ENCODE assay signal across 8 cellular contexts in the genomic region with DNA sequence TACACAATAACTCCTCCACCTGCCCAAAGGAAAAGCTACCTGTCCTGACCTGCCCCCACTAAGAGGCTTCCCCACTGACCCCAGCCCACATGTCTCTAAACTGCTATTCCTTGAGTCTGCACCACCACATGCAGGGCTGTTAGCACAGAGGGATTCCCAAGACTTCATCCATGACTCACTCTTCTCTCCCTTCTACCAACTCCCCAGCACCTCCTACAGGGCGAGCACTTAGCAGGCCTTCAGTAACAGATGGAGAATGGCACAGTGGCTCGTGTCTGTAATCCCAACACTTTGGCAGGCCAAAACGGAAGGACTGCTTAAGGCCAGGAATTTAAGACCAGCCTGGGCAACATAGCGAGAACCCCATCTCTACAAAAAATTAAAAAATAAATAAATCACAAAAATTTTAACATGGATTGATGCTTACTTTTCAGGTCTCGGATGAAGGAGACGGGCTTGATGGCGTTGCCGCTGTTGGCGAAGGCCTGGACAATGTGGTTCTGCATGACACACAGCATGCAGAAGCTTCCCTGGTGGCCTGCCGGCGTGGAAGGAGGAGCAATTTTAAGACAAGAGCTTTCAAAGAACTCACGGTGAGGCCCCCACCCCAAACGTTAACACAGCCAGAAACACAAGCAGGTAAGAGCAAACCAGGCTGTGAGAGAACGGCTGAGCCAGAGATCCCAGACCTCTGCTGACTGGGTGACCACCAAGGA. TPM values are rescaled to one million over a fixed set of nuclear protein-coding genes. Genes with fewer than 3 reads are reported as not detected.
DNase-seq lines count a peak whose midpoint lies in the region; ATAC-seq and TF ChIP-seq lines count a peak whose summit lies in the region.

No MANE protein-coding gene starts in this region.

- TF ChIP-seq EP300 in SK-N-SH (IDR thresholded peaks at IDR 0.05; ENCODE audit: borderline replicate concordance in 1 of 2, low read depth in 1 of 2, low read length in 1 of 2) = no peak

- peak; percentile 68 for TF ChIP-seq CTCF in AG09309 (IDR thresholded peaks at IDR 0.05; ENCODE audit: control insufficient read depth, insufficient read depth, low read depth, low read length, missing control alignments)
- peak; percentile 12 for TF ChIP-seq CTCF in GM06990 (IDR thresholded peaks at IDR 0.05; ENCODE audit: insufficient read depth, low read length, poor library complexity, severe bottlenecking)
- TF ChIP-seq CTCF in SK-N-SH (IDR thresholded peaks at IDR 0.05) = peak; percentile 64
- peak; percentile 56 for TF ChIP-seq CTCF in fibroblast of pulmonary artery (IDR thresholded peaks at IDR 0.05; ENCODE audit: low read length, missing control alignments)
- no peak for TF ChIP-seq CTCF in GM13976 (IDR thresholded peaks at IDR 0.05; ENCODE audit: borderline replicate concordance, control extremely low read depth, extremely low read depth, insufficient read depth, missing control alignments)

- H3K4me3 ChIP-seq in AG09309 (ENCODE audit: control insufficient read depth, low read depth, low read length) (no peak overlapping the region), GM06990 (replicated peaks; ENCODE audit: low read depth, low read length) (no peak overlapping the region), SK-N-SH (ENCODE audit: low read depth in 2 of 2, low read length in 1 of 2) (no peak overlapping the region), fibroblast of pulmonary artery (replicated peaks; ENCODE audit: low read depth, low read length) (no peak overlapping the region)

- H3K36me3 ChIP-seq in GM06990 (ENCODE audit: control insufficient read depth, insufficient read depth, low read length) (peaks cover 28% of the 10 kb centered on the region), SK-N-SH (replicated peaks in 1 of 2; ENCODE audit: control insufficient read depth in 1 of 2, insufficient read depth in 2 of 2, low read length in 1 of 2) (peaks cover 62 to 79% of the 10 kb centered on the region in 2 experiments)

- H3K79me2 ChIP-seq in SK-N-SH (ENCODE audit: insufficient read depth) = peaks cover 81% of the 10 kb centered on the region

- H3K27me3 ChIP-seq in GM06990 (replicated peaks; ENCODE audit: control insufficient read depth, insufficient read depth, low read length) (no peaks in the 10 kb centered on the region), SK-N-SH (ENCODE audit: insufficient read depth) (no peaks in the 10 kb centered on the region)

- POLR2A ChIA-PET in SK-N-SH (lab: Yijun Ruan, JAX) = interaction anchor here (0.6 kb wide), 1 partner anchor 1481 kb away, joined by 3 read pairs; no protein-coding TSS in a partner anchor

- H3K9me3 ChIP-seq in SK-N-SH = no peaks in the 10 kb centered on the region

- CTCF ChIA-PET in SK-N-SH (lab: Yijun Ruan, JAX) = interaction anchor here (1.3 kb wide), 1 partner anchor 29 kb away, joined by 3 read pairs; no protein-coding TSS in a partner anchor

- no peak overlapping the region for H2AFZ ChIP-seq in SK-N-SH (ENCODE audit: low read depth)

- TF ChIP-seq RAD21 in SK-N-SH (IDR thresholded peaks at IDR 0.05; ENCODE audit: low read length) = peak; percentile 21; the same call in 1 of the 2 replicates

- DNase-seq in AG09309 (ENCODE audit: low read depth) (no peak), GM06990 (ENCODE audit: extremely low read depth, insufficient read length) (no peak), SK-N-SH (peak; percentile 42), fibroblast of pulmonary artery (ENCODE audit: low read depth) (peak; percentile 59), GM13976 (ENCODE audit: low spot score) (no peak), NCI-H2196 treated with DMSO at 0.1 percent for 48 hours (lab: John Stamatoyannopoulos, UW; ENCODE audit: unreplicated experiment) (no peak)

- WGBS in SK-N-SH (ENCODE audit: low lambda C conversion rate) = 95% methylated on average over 14 of the region's 14 CpGs

- in situ Hi-C loops in GM13976 (cut with MboI; ENCODE audit: low sequenced_read_pairs, unreplicated experiment) = no loop called here

- ATAC-seq in GM21367 (IDR thresholded peaks at IDR 0.05; ENCODE audit: unreplicated experiment) (no peak), HG03571 (IDR thresholded peaks at IDR 0.05; ENCODE audit: unreplicated experiment) (no peak)

- peaks cover 16% of the 10 kb centered on the region for H3F3A ChIP-seq in SK-N-SH (replicated peaks; ENCODE audit: insufficient read depth)

- H4K20me1 ChIP-seq in SK-N-SH (ENCODE audit: insufficient read depth) = peaks cover 38% of the 10 kb centered on the region

- no peak overlapping the region for H3K4me2 ChIP-seq in SK-N-SH

- no peak overlapping the region for H3K9ac ChIP-seq in SK-N-SH

- H3K4me1 ChIP-seq in SK-N-SH (ENCODE audit: control insufficient read depth in 1 of 2, insufficient read depth in 2 of 2, low read depth in 1 of 2, low read length in 1 of 2) = no peaks in the 10 kb centered on the region

- H3K27ac ChIP-seq in SK-N-SH (ENCODE audit: low read depth in 2 of 2, low read length in 1 of 2) = no peak overlapping the region

- no peaks in the 10 kb centered on the region for H3K9me2 ChIP-seq in SK-N-SH

TF ChIP-seq in SK-N-SH, 30 proteins besides CTCF, POLR2A, EP300 and RAD21:
- TF ChIP-seq FOSL2 (IDR thresholded peaks at IDR 0.05; ENCODE audit: borderline replicate concordance, low read depth) = peak; percentile 74; the same call in 1 of the 2 replicates
- TF ChIP-seq JUND (IDR thresholded peaks at IDR 0.05) = peak; percentile 56; the same call in 1 of the 2 replicates
- TF ChIP-seq, protein P1, sequence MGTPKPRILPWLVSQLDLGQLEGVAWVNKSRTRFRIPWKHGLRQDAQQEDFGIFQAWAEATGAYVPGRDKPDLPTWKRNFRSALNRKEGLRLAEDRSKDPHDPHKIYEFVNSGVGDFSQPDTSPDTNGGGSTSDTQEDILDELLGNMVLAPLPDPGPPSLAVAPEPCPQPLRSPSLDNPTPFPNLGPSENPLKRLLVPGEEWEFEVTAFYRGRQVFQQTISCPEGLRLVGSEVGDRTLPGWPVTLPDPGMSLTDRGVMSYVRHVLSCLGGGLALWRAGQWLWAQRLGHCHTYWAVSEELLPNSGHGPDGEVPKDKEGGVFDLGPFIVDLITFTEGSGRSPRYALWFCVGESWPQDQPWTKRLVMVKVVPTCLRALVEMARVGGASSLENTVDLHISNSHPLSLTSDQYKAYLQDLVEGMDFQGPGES (IDR thresholded peaks at IDR 0.05; ENCODE audit: low read depth, low read length) = no peak

RNA-seq across cellular contexts. Expression of a gene that starts 12.0 kb away (rescaled TPM):
- 34.6 and 41.2 TPM in 2 replicates for polyA plus RNA-seq in SK-N-SH (2012; rRNA removed)
- polyA plus RNA-seq in SK-N-SH (2012; cell fraction: cytosol; rRNA removed) = 22.5 and 26.9 TPM in 2 replicates
- polyA plus RNA-seq in SK-N-SH (2012; cell fraction: nucleus; rRNA removed) = 163 and 178 TPM in 2 replicates

RNA-seq across cellular contexts. Expression of a gene that starts 46.6 kb away (rescaled TPM):
- polyA plus RNA-seq in SK-N-SH (2012; rRNA removed) = 23.8 and 24.8 TPM in 2 replicates
- 16.9 and 20.7 TPM in 2 replicates for polyA plus RNA-seq in SK-N-SH (2012; cell fraction: cytosol; rRNA removed)
- polyA plus RNA-seq in SK-N-SH (2012; cell fraction: nucleus; rRNA removed) = 77.4 and 80.9 TPM in 2 replicates

Comparison
In these comparisons a context has a peak if more than half of its experiments do, and no peak if none do; other contexts are left out.
1. DNase-seq: peak in SK-N-SH (single experiment) and fibroblast of pulmonary artery (single experiment); none in AG09309 (single experiment), GM06990 (single experiment), GM13976 (single experiment) and NCI-H2196 treated with DMSO at 0.1 percent for 48 hours (single experiment).